Comparison of ENCODE assay signal across 15 cellular contexts in genomic region chr14:100199240-100199860, GRCh38.
"Had no signal": no experiment of that assay in that cellular context is flagged by ENCODE, and none has a peak within 500 bp of the region (broad histone marks: within the 10 kb centered on the region; RNA-seq: fewer than 3 reads in every experiment).

No MANE protein-coding gene starts in this region.

- H3K27ac ChIP-seq: coronary artery, heart left ventricle, thyroid gland had no signal

- H3K4me1 ChIP-seq: heart left ventricle, thyroid gland had no signal

- H3K9me3 ChIP-seq: heart left ventricle, thyroid gland had no signal

- H3K27me3 ChIP-seq: heart left ventricle, thyroid gland had no signal

- ATAC-seq: activated T-cell treated with anti-CD3 and anti-CD28 coated beads, Interleukin-2, amount 50 U/mL, for 72 hours; heart left ventricle; naive thymus-derived CD8-positive, alpha-beta T cell; stimulated activated naive B cell treated with anti-CD40 and anti-IgM and Interleukin-4, amounts not matched to agents 10 μg/mL and 1 μg/mL and 100 μg/mL, for 72 hours had no signal

- H3K36me3 ChIP-seq: heart left ventricle, thyroid gland had no signal

- FAIRE-seq: TTC549 had no signal

- DNase-seq: activated CD4-positive, alpha-beta T cell treated with anti-CD3 and anti-CD28 coated beads, Interleukin-2, amount 10 ng/mL, durations not matched to agents 7 days and 5 days; activated CD8-positive, alpha-beta memory T cell treated with anti-CD3 and anti-CD28 coated beads, Interleukin-2, amount 50 U/mL, for 48 hours; activated gamma-delta T cell treated with Interleukin-2 at 50 U/mL for 16 hours; activated naive CD8-positive, alpha-beta T cell treated with anti-CD3 and anti-CD28 coated beads, Interleukin-2, amount 10 ng/mL, durations not matched to agents 7 days and 5 days; activated T-cell treated with anti-CD3 and anti-CD28 coated beads, Interleukin-2, amount 50 U/mL, for 72 hours; foreskin melanocyte; heart left ventricle; naive thymus-derived CD8-positive, alpha-beta T cell; posterior cingulate gyrus; retina; stimulated activated CD4-positive, alpha-beta T cell treated with anti-CD3 and anti-CD28 coated beads, Interleukin-2, amount 100 ng/mL, for 48 hours; stimulated activated naive B cell treated with anti-CD40 and anti-IgM and Interleukin-4, amounts not matched to agents 10 μg/mL and 1 μg/mL and 100 μg/mL, for 72 hours; thyroid gland had no signal

- H3K4me3 ChIP-seq: coronary artery, heart left ventricle, thyroid gland had no signal
